In the genomic region with DNA sequence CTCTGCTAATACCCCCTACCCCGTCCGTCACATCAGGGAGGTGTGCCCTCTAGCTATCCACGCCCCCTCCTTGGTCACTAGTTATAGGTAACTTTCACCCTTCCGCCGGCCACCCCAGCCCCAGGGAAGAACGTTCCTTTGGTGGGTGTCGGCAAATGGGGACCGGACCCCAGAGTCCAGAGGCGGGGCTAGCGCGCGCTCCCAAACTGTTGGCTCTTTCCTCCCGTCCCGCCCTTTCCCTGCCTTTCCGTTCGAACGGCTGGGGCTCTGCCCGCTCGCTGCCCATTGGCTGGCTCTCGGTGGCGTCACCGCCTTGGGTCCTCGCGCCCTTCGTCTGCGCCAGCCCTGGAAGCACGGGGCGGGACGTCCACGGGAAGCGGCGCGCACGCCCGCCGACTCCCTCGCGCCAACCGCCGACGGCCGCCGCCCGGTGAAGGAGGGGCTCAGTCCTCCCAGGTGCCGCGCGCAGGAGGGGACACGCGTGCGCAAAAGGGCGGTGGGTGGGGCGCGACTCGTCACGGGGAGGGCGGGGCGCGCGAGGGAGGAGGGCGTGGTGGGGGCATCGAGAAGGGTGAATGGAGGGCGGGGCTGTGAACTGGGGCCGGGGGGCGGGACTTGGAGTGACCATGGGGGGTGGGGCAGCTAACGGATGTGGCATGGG, we compare ENCODE assay signal across 8 cellular contexts. TPM values are rescaled to one million over a fixed set of nuclear protein-coding genes. Genes with fewer than 3 reads are reported as not detected.
DNase-seq lines count a peak whose midpoint lies in the region; ATAC-seq and TF ChIP-seq lines count a peak whose summit lies in the region.

No MANE protein-coding gene starts in this region.

- intact Hi-C loops in heart left ventricle (cut with DNase I) (loop anchor here in 7 of 10 donors (1.0 to 10.0 kb wide), 6 partner anchors 8 to 208 kb away; partner anchors contain the start of genes KIFC1 (in 6 of the 7), CUTA (in 1 of the 7), HSD17B8 (in 1 of the 7) and RXRB (in 1 of the 7)), posterior cingulate gyrus (cut with DNase I) (loop anchor here (1.0 to 10.0 kb wide), 3 partner anchors 8 to 95 kb away; partner anchors contain the start of genes CUTA, KIFC1, TAPBP and ZBTB22)

- in situ Hi-C loops in GM13976 (cut with MboI; ENCODE audit: low sequenced_read_pairs, unreplicated experiment) = no loop called here

- peaks cover 5% of the 10 kb centered on the region for H3K36me3 Mint-ChIP-seq in type B pancreatic cell

- 0 to 1% (median 1%) methylated on average over 56 to 65 of the region's 65 CpGs for WGBS in adipose tissue, 3 donors
- WGBS in heart left ventricle, 4 donors = 0 to 1% (median 0%) methylated on average over 21 to 65 of the region's 65 CpGs

- H3K27me3 ChIP-seq in heart left ventricle = no peaks in the 10 kb centered on the region

- TF ChIP-seq CTCF in GM13976 (IDR thresholded peaks at IDR 0.05; ENCODE audit: borderline replicate concordance, control extremely low read depth, extremely low read depth, insufficient read depth, missing control alignments) = no peak
- TF ChIP-seq CTCF in heart left ventricle (IDR thresholded peaks at IDR 0.05) = no peak
- no peak for TF ChIP-seq CTCF in type B pancreatic cell (conservative IDR thresholded peaks at IDR 0.05)

- peak in 1 of 2 donors; percentile 64 for TF ChIP-seq POLR2A in heart left ventricle (IDR thresholded peaks at IDR 0.05)

- peak overlapping the region; percentile 97 for H3K27ac Mint-ChIP-seq in type B pancreatic cell

- H3K27me3 Mint-ChIP-seq in type B pancreatic cell = no peaks in the 10 kb centered on the region

- peak overlapping the region; percentile 93 for H3K4me3 Mint-ChIP-seq in type B pancreatic cell

- DNase-seq in GM13976 (ENCODE audit: low spot score) = peak; percentile 99
- DNase-seq in NCI-H1436 treated with DMSO at 0.1 percent for 48 hours (lab: John Stamatoyannopoulos, UW) = peak; percentile 78
- peak; percentile 90 for DNase-seq in SW480 (ENCODE audit: low spot score)
- peak; percentile 98 to 99 (median 99) for DNase-seq in heart left ventricle
- peak; percentile 92 to 100 (median 98) for DNase-seq in posterior cingulate gyrus
- DNase-seq in type B pancreatic cell (ENCODE audit: extremely low spot score, unreplicated experiment) = peak; percentile 99

- H3K9me3 Mint-ChIP-seq in type B pancreatic cell = no peaks in the 10 kb centered on the region

- peak; percentile 76 for ATAC-seq in HG02852 (IDR thresholded peaks at IDR 0.05; ENCODE audit: unreplicated experiment)
- peak; percentile 85 to 92 (median 91) for ATAC-seq in heart left ventricle

- H3K9me3 ChIP-seq in heart left ventricle = no peaks in the 10 kb centered on the region

- peaks cover 0 to 24% (median 14%) of the 10 kb centered on the region in 12 donors for H3K4me1 ChIP-seq in heart left ventricle

- peak overlapping the region; percentile 68 to 100 (median 94) for H3K4me3 ChIP-seq in heart left ventricle

- H3K27ac ChIP-seq in adipose tissue (ENCODE audit: low read depth, low read length) = peak overlapping the region; percentile 55
- H3K27ac ChIP-seq in heart left ventricle = peak overlapping the region; percentile 94 to 100 (median 99)

- peaks cover 30% of the 10 kb centered on the region for H3K4me1 Mint-ChIP-seq in type B pancreatic cell (ENCODE audit: unreplicated experiment)

- peaks cover 0 to 36% (median 30%) of the 10 kb centered on the region in 9 donors for H3K36me3 ChIP-seq in heart left ventricle

RNA-seq across cellular contexts. Expression of gene PHF1, which starts 0.6 kb away (rescaled TPM):
- polyA plus RNA-seq in adipose tissue (100 to 1,000 TPM in 1 of 3 donors, 10 to 100 TPM in 2; 52.3 to 106 (median 73.9) TPM), heart left ventricle (10 to 100 TPM; 54.0 to 77.0 TPM)
- total RNA-seq in heart left ventricle (10 to 100 TPM; 43.0 to 82.1 (median 47.3) TPM), type B pancreatic cell (ENCODE audit: low replicate concordance) (23.8 and 49.6 TPM in 2 replicates)

RNA-seq across cellular contexts. Expression of gene CUTA, which starts 7.7 kb away (rescaled TPM):
- polyA plus RNA-seq in adipose tissue (100 to 1,000 TPM; 123 to 153 (median 148) TPM), heart left ventricle (100 to 1,000 TPM; 139 to 142 TPM)
- total RNA-seq in heart left ventricle (100 to 1,000 TPM in 8 of 9 donors, 10 to 100 TPM in 1; 99.3 to 142 (median 120) TPM), type B pancreatic cell (ENCODE audit: low replicate concordance) (212 and 278 TPM in 2 replicates)

RNA-seq across cellular contexts. Expression of gene SYNGAP1, which starts 9.7 kb away (rescaled TPM):
- polyA plus RNA-seq in adipose tissue = 10 to 100 TPM in 1 of 3 donors, 1 to 10 TPM in 2; 4.2 to 16.1 (median 7.2) TPM
- total RNA-seq in heart left ventricle = 1 to 10 TPM; 2.4 to 9.9 (median 4.4) TPM
- 1 to 10 TPM; 5.0 to 5.8 TPM for polyA plus RNA-seq in heart left ventricle
- total RNA-seq in type B pancreatic cell (ENCODE audit: low replicate concordance) = 18.4 and 74.1 TPM in 2 replicates

RNA-seq across cellular contexts. Expression of gene KIFC1, which starts 18.6 kb away (rescaled TPM):
- polyA plus RNA-seq in adipose tissue (under 1 TPM; 0.55 to 0.56 (median 0.56) TPM), heart left ventricle (under 1 TPM; 0.04 to 0.30 TPM)
- total RNA-seq in heart left ventricle (1 to 10 TPM in 3 of 9 donors, under 1 TPM in 3, not detected in 3; 0.39 to 7.0 (median 1.0) TPM), type B pancreatic cell (ENCODE audit: low replicate concordance) (28.0 and 67.7 TPM in 2 replicates)

RNA-seq across cellular contexts. Expression of gene ZBTB9, which starts 44.2 kb away (rescaled TPM):
- polyA plus RNA-seq in adipose tissue (1 to 10 TPM in 2 of 3 donors, under 1 TPM in 1; 0.79 to 3.1 (median 1.8) TPM), heart left ventricle (1 to 10 TPM; 2.2 to 5.6 TPM)
- total RNA-seq in heart left ventricle (1 to 10 TPM; 2.5 to 6.4 (median 4.7) TPM), type B pancreatic cell (ENCODE audit: low replicate concordance) (11.3 and 14.5 TPM in 2 replicates)

Comparison
In these comparisons a context has a peak if more than half of its experiments do, and no peak if none do; other contexts are left out.
1. Peak in every context shown above with its lines: DNase-seq, ATAC-seq, H3K4me3 ChIP-seq and H3K27ac ChIP-seq.